Comparison of ENCODE assay signal across 23 cellular contexts in the genomic region with DNA sequence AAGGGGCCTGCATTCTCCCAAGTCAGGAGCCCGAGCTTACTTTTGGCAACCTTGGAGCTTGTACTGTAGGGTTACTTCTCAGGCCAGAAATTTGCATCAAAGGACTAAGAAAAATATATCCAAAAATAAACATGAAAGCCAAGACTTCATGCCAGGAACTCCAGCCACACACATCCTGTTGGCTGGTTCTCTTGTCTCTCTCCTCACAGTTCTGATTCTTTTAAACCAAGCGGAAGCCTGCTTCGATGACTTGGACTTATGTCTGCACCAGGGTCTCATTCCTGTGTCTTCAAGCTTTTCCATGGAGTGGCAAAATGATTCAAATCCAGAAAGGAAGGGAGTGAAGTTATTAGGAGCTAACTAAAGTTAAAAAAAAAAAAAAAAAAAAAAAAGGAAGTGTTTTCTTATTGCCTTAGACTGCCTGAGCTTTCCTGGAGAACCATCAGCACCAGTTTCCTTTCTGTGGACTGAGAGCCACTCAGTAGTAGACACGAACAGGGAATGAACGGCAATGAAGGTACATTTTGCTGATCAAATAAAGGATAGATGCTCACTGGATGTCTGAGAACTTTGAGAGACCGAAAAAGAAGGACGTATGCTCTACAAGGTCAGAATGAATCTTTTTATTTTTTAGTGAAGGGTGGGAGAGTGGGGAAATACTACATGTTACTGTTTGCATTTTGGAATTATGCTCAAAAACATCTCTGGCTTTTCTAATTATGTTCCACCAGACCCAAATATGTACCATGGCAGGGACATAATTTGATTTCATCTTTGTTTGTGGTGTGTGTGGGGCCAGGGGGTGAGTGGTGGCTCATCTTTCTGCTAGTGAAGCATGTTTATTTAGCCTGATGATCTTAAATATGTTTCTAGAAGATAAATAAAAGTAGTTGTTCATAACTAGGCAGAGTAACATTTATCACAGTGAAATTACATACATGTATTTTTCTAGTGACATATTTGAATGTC.
DNase-seq lines count a peak whose midpoint lies in the region; ATAC-seq and TF ChIP-seq lines count a peak whose summit lies in the region.
"Had no signal": no experiment of that assay in that cellular context is flagged by ENCODE, and none has a peak within 500 bp of the region (broad histone marks: within the 10 kb centered on the region; RNA-seq: fewer than 3 reads in every experiment).

No MANE protein-coding gene starts in this region.

- ATAC-seq in HG03521 (IDR thresholded peaks at IDR 0.05; ENCODE audit: unreplicated experiment), result no peak
- ATAC-seq: A549; activated naive CD4-positive, alpha-beta T cell treated with anti-CD3 and anti-CD28 coated beads, Interleukin-2, amount 50 U/mL, for 72 hours; K562; natural killer cell treated with Interleukin-12 subunit alpha and Interleukin-12 subunit beta and Interleukin-15 and Interleukin-18, amount 100 ng/mL, for 72 hours; stimulated activated naive B cell treated with anti-CD40 and anti-IgM and Interleukin-4, amounts not matched to agents 10 μg/mL and 1 μg/mL and 100 μg/mL, for 72 hours had no signal

- H3K36me3 ChIP-seq in BLaER1 (no peaks in the 10 kb centered on the region), esophagus squamous epithelium (no peaks in the 10 kb centered on the region)
- H3K36me3 ChIP-seq: HAP-1, prostate gland had no signal

- TF ChIP-seq POLR2A in esophagus squamous epithelium (IDR thresholded peaks at IDR 0.05), result no peak

- H3K9ac ChIP-seq in BLaER1, result no peak overlapping the region

- TF ChIP-seq CTCF in VCaP (conservative IDR thresholded peaks at IDR 0.05), result no peak
- no peak for TF ChIP-seq CTCF in esophagus squamous epithelium (IDR thresholded peaks at IDR 0.05)
- TF ChIP-seq CTCF in mesothelial cell of epicardium (IDR thresholded peaks at IDR 0.05; ENCODE audit: unreplicated experiment), result no peak

- H3K4me1 ChIP-seq in BLaER1, result peaks cover 20% of the 10 kb centered on the region
- peaks cover 0 to 4% (median 0%) of the 10 kb centered on the region in 3 donors for H3K4me1 ChIP-seq in esophagus squamous epithelium
- H3K4me1 ChIP-seq: A549, HAP-1, prostate gland had no signal

- peaks cover 31% of the 10 kb centered on the region for H3K4me1 Mint-ChIP-seq in mesothelial cell of epicardium
- H3K4me1 Mint-ChIP-seq: CD14-positive monocyte; stimulated activated naive B cell treated with anti-CD40 and anti-IgM and Interleukin-4, amounts not matched to agents 10 μg/mL and 1 μg/mL and 100 μg/mL, for 72 hours had no signal

- WGBS in esophagus squamous epithelium, 2 donors, result 58 to 68% methylated on average over 6 to 7 of the region's 7 CpGs

- H3K27ac Mint-ChIP-seq in mesothelial cell of epicardium, result peak overlapping the region; percentile 45
- H3K27ac Mint-ChIP-seq: activated CD4-positive, alpha-beta memory T cell treated with anti-CD3 and anti-CD28 coated beads for 36 hours; activated naive CD4-positive, alpha-beta T cell treated with anti-CD3 and anti-CD28 coated beads, Interleukin-2, amount 50 U/mL, for 72 hours; natural killer cell treated with Interleukin-12 subunit alpha and Interleukin-12 subunit beta and Interleukin-15 and Interleukin-18, amount 100 ng/mL, for 72 hours; stimulated activated naive B cell treated with anti-CD40 and anti-IgM and Interleukin-4, amounts not matched to agents 10 μg/mL and 1 μg/mL and 100 μg/mL, for 72 hours had no signal

- no peak for DNase-seq in esophagus squamous epithelium (lab: John Stamatoyannopoulos, UW)
- DNase-seq in mesothelial cell of epicardium (ENCODE audit: low spot score in 2 of 2, unreplicated experiment in 2 of 2), result no peak
- DNase-seq in activated CD4-positive, alpha-beta T cell treated with anti-CD3 and anti-CD28 coated beads for 48 hours, result no peak
- no peak for DNase-seq in RPMI8226
- DNase-seq in NCI-H2081 (lab: John Stamatoyannopoulos, UW), result no peak
- DNase-seq: activated CD4-positive, alpha-beta memory T cell treated with anti-CD3 and anti-CD28 coated beads for 36 hours; activated T-cell treated with anti-CD3 and anti-CD28 coated beads, Interleukin-2, amount 50 U/mL, for 1 hour; DMS153; effector memory CD4-positive, alpha-beta T cell; foreskin fibroblast; NCI-H1105; PC-9; stimulated activated naive B cell treated with anti-CD40 and anti-IgM and Interleukin-4, amounts not matched to agents 10 μg/mL and 1 μg/mL and 100 μg/mL, for 72 hours had no signal

- intact Hi-C loops in esophagus squamous epithelium (cut with DNase I), result no loop called here

- H3K4me3 Mint-ChIP-seq in mesothelial cell of epicardium, result no peak overlapping the region
- H3K4me3 Mint-ChIP-seq: activated CD4-positive, alpha-beta memory T cell treated with anti-CD3 and anti-CD28 coated beads for 36 hours; CD14-positive monocyte; natural killer cell treated with Interleukin-12 subunit alpha and Interleukin-12 subunit beta and Interleukin-15 and Interleukin-18, amount 100 ng/mL, for 72 hours; stimulated activated naive B cell treated with anti-CD40 and anti-IgM and Interleukin-4, amounts not matched to agents 10 μg/mL and 1 μg/mL and 100 μg/mL, for 72 hours had no signal

- peaks cover 4% of the 10 kb centered on the region for H3K9me3 Mint-ChIP-seq in mesothelial cell of epicardium
- H3K9me3 Mint-ChIP-seq: activated CD4-positive, alpha-beta memory T cell treated with anti-CD3 and anti-CD28 coated beads for 36 hours; activated naive CD4-positive, alpha-beta T cell treated with anti-CD3 and anti-CD28 coated beads, Interleukin-2, amount 50 U/mL, for 72 hours; CD14-positive monocyte; natural killer cell treated with Interleukin-12 subunit alpha and Interleukin-12 subunit beta and Interleukin-15 and Interleukin-18, amount 100 ng/mL, for 72 hours; stimulated activated naive B cell treated with anti-CD40 and anti-IgM and Interleukin-4, amounts not matched to agents 10 μg/mL and 1 μg/mL and 100 μg/mL, for 72 hours had no signal

- H3K27ac ChIP-seq in BLaER1 (no peak overlapping the region), VCaP (peak overlapping the region; percentile 56), esophagus squamous epithelium (peak overlapping the region in 3 of 4 donors; percentile 32 to 70 (median 63))
- H3K27ac ChIP-seq: A549, PC-9, prostate gland had no signal

- no peaks in the 10 kb centered on the region for H3K36me3 Mint-ChIP-seq in mesothelial cell of epicardium
- H3K36me3 Mint-ChIP-seq: activated CD4-positive, alpha-beta memory T cell treated with anti-CD3 and anti-CD28 coated beads for 36 hours; activated naive CD4-positive, alpha-beta T cell treated with anti-CD3 and anti-CD28 coated beads, Interleukin-2, amount 50 U/mL, for 72 hours; CD14-positive monocyte; natural killer cell treated with Interleukin-12 subunit alpha and Interleukin-12 subunit beta and Interleukin-15 and Interleukin-18, amount 100 ng/mL, for 72 hours; stimulated activated naive B cell treated with anti-CD40 and anti-IgM and Interleukin-4, amounts not matched to agents 10 μg/mL and 1 μg/mL and 100 μg/mL, for 72 hours had no signal

- H3K4me2 ChIP-seq in BLaER1, result peak overlapping the region; percentile 33; the same call in 1 of the 2 replicates
- H3K4me2 ChIP-seq: A549, PC-9 had no signal

- no peaks in the 10 kb centered on the region for H3K27me3 Mint-ChIP-seq in mesothelial cell of epicardium (ENCODE audit: low read depth)

- H3K27me3 ChIP-seq in BLaER1 (no peaks in the 10 kb centered on the region), esophagus squamous epithelium (no peaks in the 10 kb centered on the region)

- no peaks in the 10 kb centered on the region for H3K9me3 ChIP-seq in BLaER1
- H3K9me3 ChIP-seq in esophagus squamous epithelium, result no peaks in the 10 kb centered on the region
- H3K9me3 ChIP-seq: A549, HAP-1, prostate gland had no signal

- H4K20me1 ChIP-seq in BLaER1, result no peaks in the 10 kb centered on the region

- H3K4me3 ChIP-seq in BLaER1 (no peak overlapping the region), esophagus squamous epithelium (peak overlapping the region in 2 of 4 donors; percentile 30 to 46)
- H3K4me3 ChIP-seq: A549, HAP-1, K562, PC-9, prostate gland had no signal
